9 cellular contexts compared by ENCODE assay signal in genomic region chr14:50225974-50226297, GRCh38. TPM values are rescaled to one million over a fixed set of nuclear protein-coding genes. Genes with fewer than 3 reads are reported as not detected.
DNase-seq lines count a peak whose midpoint lies in the region; ATAC-seq and TF ChIP-seq lines count a peak whose summit lies in the region.
"Had no signal": no experiment of that assay in that cellular context is flagged by ENCODE, and none has a peak within 500 bp of the region (broad histone marks: within the 10 kb centered on the region; RNA-seq: fewer than 3 reads in every experiment).

No MANE protein-coding gene starts in this region.

- H3K9me3 ChIP-seq in mammary epithelial cell (replicated peaks; ENCODE audit: insufficient read depth, low read length), result no peaks in the 10 kb centered on the region

- no peak overlapping the region for H3K27ac ChIP-seq in mammary epithelial cell (ENCODE audit: insufficient read depth, low read depth, low read length)
- H3K27ac ChIP-seq: epithelial cell of prostate had no signal

- peaks cover 10% of the 10 kb centered on the region for H3K36me3 Mint-ChIP-seq in osteocyte (ENCODE audit: unreplicated experiment)

- BruUV-seq in mammary epithelial cell (replicated peaks; lab: Mats Ljungman, UMichigan), result no TSS peak

- CTCF ChIA-PET in mammary epithelial cell (lab: Charles Lee; ENCODE audit: low non-redundant PET), result no interaction called here

- 100% methylated on average over 4 of the region's 5 CpGs for WGBS in mammary epithelial cell (ENCODE audit: low coverage, missing lambda C conversion rate)

- peak overlapping the region; percentile 73 for H3K27ac Mint-ChIP-seq in osteocyte (ENCODE audit: unreplicated experiment)
- H3K27ac Mint-ChIP-seq in stimulated activated naive CD8-positive, alpha-beta T cell treated with anti-CD3 and anti-CD28 coated beads, Interleukin-15, amount 100 ng/mL, for 72 hours, result no peak overlapping the region

- TF ChIP-seq CTCF in mammary epithelial cell (conservative IDR thresholded peaks at IDR 0.05 in 1 of 2, IDR thresholded peaks at IDR 0.05 in 1 of 2; ENCODE audit: extremely low read depth in 1 of 2, insufficient read depth in 1 of 2, low read depth in 1 of 2, low read length in 2 of 2), result no peak
- TF ChIP-seq CTCF in osteocyte (IDR thresholded peaks at IDR 0.05), result no peak

- H3K4me1 ChIP-seq in mammary epithelial cell (ENCODE audit: insufficient read depth, low read length), result peaks cover 16% of the 10 kb centered on the region

- peaks cover 94% of the 10 kb centered on the region for H3K79me2 ChIP-seq in mammary epithelial cell (ENCODE audit: insufficient read depth, low read length)

- peaks cover 3% of the 10 kb centered on the region for H3K36me3 ChIP-seq in mammary epithelial cell (ENCODE audit: insufficient read depth, low read length)

- H3K27me3 ChIP-seq in mammary epithelial cell (ENCODE audit: insufficient read depth, low read length), result no peaks in the 10 kb centered on the region

- peak; percentile 32 for DNase-seq in D341Med (ENCODE audit: low spot score)
- DNase-seq in NCI-H2029 (lab: John Stamatoyannopoulos, UW), result peak; percentile 14
- no peak for DNase-seq in mammary epithelial cell
- no peak for DNase-seq in osteocyte (ENCODE audit: extremely low spot score, unreplicated experiment)
- DNase-seq in inferior parietal cortex (ENCODE audit: extremely low spot score), result no peak
- DNase-seq in stimulated activated naive CD8-positive, alpha-beta T cell treated with anti-CD3 and anti-CD28 coated beads, Interleukin-15, amount 100 ng/mL, for 72 hours, result no peak
- no peak for DNase-seq in activated naive CD4-positive, alpha-beta T cell (lab: John Stamatoyannopoulos, UW)

- no peak overlapping the region for H3K4me3 ChIP-seq in mammary epithelial cell (replicated peaks in 1 of 3; ENCODE audit: insufficient read depth in 1 of 3, low read depth in 2 of 3, low read length in 3 of 3)

- H3K4me3 Mint-ChIP-seq in osteocyte (ENCODE audit: unreplicated experiment), result peak overlapping the region; percentile 45
- no peak overlapping the region for H3K4me3 Mint-ChIP-seq in stimulated activated naive CD8-positive, alpha-beta T cell treated with anti-CD3 and anti-CD28 coated beads, Interleukin-15, amount 100 ng/mL, for 72 hours

- no peaks in the 10 kb centered on the region for H4K20me1 ChIP-seq in mammary epithelial cell (ENCODE audit: insufficient read depth, low read length)

- in situ Hi-C loops in mammary epithelial cell (cut with MboI; ENCODE audit: low sequenced_read_pairs in 2 of 2), result no loop called here

- H3K9ac ChIP-seq in mammary epithelial cell (ENCODE audit: insufficient read depth, low read length), result no peak overlapping the region

- intact Hi-C loops in mammary epithelial cell (cut with micrococcal nuclease), result no loop called here

- dilution Hi-C loops in mammary epithelial cell (cut with HindIII; ENCODE audit: low sequenced_read_pairs), result no loop called here

- no peak overlapping the region for H2AFZ ChIP-seq in mammary epithelial cell (ENCODE audit: low read depth, low read length)

- H3K9me3 Mint-ChIP-seq in osteocyte (ENCODE audit: unreplicated experiment), result no peaks in the 10 kb centered on the region
- no peaks in the 10 kb centered on the region for H3K9me3 Mint-ChIP-seq in stimulated activated naive CD8-positive, alpha-beta T cell treated with anti-CD3 and anti-CD28 coated beads, Interleukin-15, amount 100 ng/mL, for 72 hours

- H3K27me3 Mint-ChIP-seq in osteocyte (ENCODE audit: unreplicated experiment), result no peaks in the 10 kb centered on the region
- H3K27me3 Mint-ChIP-seq in stimulated activated naive CD8-positive, alpha-beta T cell treated with anti-CD3 and anti-CD28 coated beads, Interleukin-15, amount 100 ng/mL, for 72 hours, result no peaks in the 10 kb centered on the region

- H3K4me1 Mint-ChIP-seq in osteocyte (ENCODE audit: unreplicated experiment), result peaks cover 55% of the 10 kb centered on the region
- peaks cover 53% of the 10 kb centered on the region for H3K4me1 Mint-ChIP-seq in stimulated activated naive CD8-positive, alpha-beta T cell treated with anti-CD3 and anti-CD28 coated beads, Interleukin-15, amount 100 ng/mL, for 72 hours

- peak overlapping the region; percentile 69 for H3K4me2 ChIP-seq in mammary epithelial cell (ENCODE audit: insufficient read depth, low read depth, low read length)

- no peak for ATAC-seq in stimulated activated naive CD8-positive, alpha-beta T cell treated with anti-CD3 and anti-CD28 coated beads, Interleukin-15, amount 100 ng/mL, for 72 hours
- no peak for ATAC-seq in HG03135 (IDR thresholded peaks at IDR 0.05; ENCODE audit: unreplicated experiment)

RNA-seq across cellular contexts. Expression of gene SOS2, which starts 5.4 kb away (rescaled TPM):
- 10 to 100 TPM; 19.6 to 35.2 TPM for total RNA-seq in mammary epithelial cell
- polyA plus RNA-seq in mammary epithelial cell, result 6.3 TPM
- polyA minus RNA-seq in mammary epithelial cell, result 8.7 TPM
- 29.3 and 32.4 TPM in 2 replicates for total RNA-seq in osteocyte

Comparison
In these comparisons a context has a peak if more than half of its experiments do, and no peak if none do; other contexts are left out.
1. DNase-seq: peak in D341Med (single experiment) and NCI-H2029 (single experiment); none in mammary epithelial cell (single experiment), osteocyte (single experiment), inferior parietal cortex (single experiment), stimulated activated naive CD8-positive, alpha-beta T cell treated with anti-CD3 and anti-CD28 coated beads, Interleukin-15, amount 100 ng/mL, for 72 hours (0 of 2) and activated naive CD4-positive, alpha-beta T cell (0 of 4).